ENCODE assay signal across 23 cellular contexts in the genomic region with DNA sequence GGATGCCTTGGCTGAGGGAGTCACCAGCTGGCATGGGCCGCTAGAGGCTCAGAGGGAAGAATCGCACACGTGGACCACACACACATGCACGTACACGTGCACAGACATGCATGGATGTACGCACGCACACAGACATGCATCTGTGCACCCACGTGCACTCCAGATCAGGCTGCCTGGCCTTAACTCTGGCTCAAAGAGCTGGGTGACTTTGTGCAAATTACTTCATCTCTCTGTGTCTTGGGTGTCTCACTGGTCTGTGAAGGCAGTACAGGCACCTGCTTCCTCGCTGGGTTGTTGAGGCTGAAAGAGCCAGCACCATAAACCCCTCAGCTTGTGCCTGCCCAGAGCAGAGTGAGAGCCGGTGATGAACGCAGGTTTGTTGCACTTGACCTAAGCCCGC. TPM values are rescaled to one million over a fixed set of nuclear protein-coding genes. Genes with fewer than 3 reads are reported as not detected.
A peak's percentile ranks its signal among the peaks of the same experiment; 100 is the strongest.
DNase-seq lines count a peak whose midpoint lies in the region; ATAC-seq, FAIRE-seq and TF ChIP-seq lines count a peak whose summit lies in the region.
"Had no signal": no experiment of that assay in that cellular context is flagged by ENCODE, and none has a peak within 500 bp of the region (broad histone marks: within the 10 kb centered on the region; RNA-seq: fewer than 3 reads in every experiment).

No MANE protein-coding gene starts in this region.

- TF ChIP-seq POLR2A in GM12891 (IDR thresholded peaks at IDR 0.05; ENCODE audit: low read depth, low read length): no peak

- no peak overlapping the region for H3K4me3 Mint-ChIP-seq in activated CD4-positive, alpha-beta T cell treated with anti-CD3 and anti-CD28 coated beads, Interleukin-2, amount 10 ng/mL, durations not matched to agents 7 days and 5 days
- no peak overlapping the region for H3K4me3 Mint-ChIP-seq in activated CD8-positive, alpha-beta T cell treated with anti-CD3 and anti-CD28 coated beads, Interleukin-2, amount 10 ng/mL, durations not matched to agents 7 days and 5 days
- H3K4me3 Mint-ChIP-seq in immature natural killer cell: no peak overlapping the region
- H3K4me3 Mint-ChIP-seq: neural crest cell had no signal

- CTCF ChIA-PET in activated CD4-positive, alpha-beta T cell treated with anti-CD3 and anti-CD28 coated beads, Interleukin-2, amount 10 ng/mL, durations not matched to agents 7 days and 5 days (lab: Charles Lee): interaction anchor here (1.2 to 2.3 kb wide), 9 partner anchors 14 to 225 kb away, joined by 3 to 10 read pairs (median 5); a partner anchor contains a TSS
- CTCF ChIA-PET in activated CD8-positive, alpha-beta T cell treated with anti-CD3 and anti-CD28 coated beads, Interleukin-2, amount 10 ng/mL, durations not matched to agents 7 days and 5 days (lab: Charles Lee): interaction anchor here (1.2 to 5.2 kb wide), 4 partner anchors 42 to 180 kb away, joined by 3 to 135 read pairs (median 14); no protein-coding TSS in a partner anchor

- DNase-seq in activated CD4-positive, alpha-beta T cell treated with anti-CD3 and anti-CD28 coated beads, Interleukin-2, amount 10 ng/mL, durations not matched to agents 7 days and 5 days: no peak
- DNase-seq in activated CD4-positive, alpha-beta T cell treated with anti-CD3 and anti-CD28 coated beads for 4 hours: no peak
- DNase-seq in GM12891 (ENCODE audit: insufficient read length, low spot score): no peak
- no peak for DNase-seq in activated CD8-positive, alpha-beta T cell treated with anti-CD3 and anti-CD28 coated beads, Interleukin-2, amount 10 ng/mL, durations not matched to agents 7 days and 5 days
- DNase-seq in immature natural killer cell: no peak
- DNase-seq in Right ventricle myocardium superior: no peak
- DNase-seq in Right ventricle myocardium inferior (ENCODE audit: missing footprints): no peak
- DNase-seq: activated CD4-positive, CD25-positive, alpha-beta regulatory T cell; cerebellar nuclear complex; erythroblast; foreskin melanocyte; KG1; NCI-H146; NCI-H2171 treated with DMSO at 0.1 percent for 48 hours; posterior cingulate gyrus; substantia nigra had no signal

- ATAC-seq in activated CD8-positive, alpha-beta T cell treated with anti-CD3 and anti-CD28 coated beads, Interleukin-2, amount 10 ng/mL, durations not matched to agents 7 days and 5 days: no peak
- ATAC-seq in Right ventricle myocardium superior (ENCODE audit: poor library complexity): no peak
- no peak for ATAC-seq in Right ventricle myocardium inferior
- no peak for ATAC-seq in HG03045 (IDR thresholded peaks at IDR 0.05; ENCODE audit: unreplicated experiment)
- ATAC-seq: HCT116, sciatic nerve had no signal

- no peaks in the 10 kb centered on the region for H3K27me3 Mint-ChIP-seq in activated CD4-positive, alpha-beta T cell treated with anti-CD3 and anti-CD28 coated beads, Interleukin-2, amount 10 ng/mL, durations not matched to agents 7 days and 5 days
- no peaks in the 10 kb centered on the region for H3K27me3 Mint-ChIP-seq in activated CD8-positive, alpha-beta T cell treated with anti-CD3 and anti-CD28 coated beads, Interleukin-2, amount 10 ng/mL, durations not matched to agents 7 days and 5 days (ENCODE audit: low read depth)
- peaks cover 5 to 13% (median 7%) of the 10 kb centered on the region in 3 donors for H3K27me3 Mint-ChIP-seq in immature natural killer cell (ENCODE audit: low read depth in 3 of 3)

- peak; percentile 16 for FAIRE-seq in GM12891 (lab: Jason Lieb, UNC)
- FAIRE-seq: A204.1 had no signal

- no peaks in the 10 kb centered on the region for H3K9me3 Mint-ChIP-seq in activated CD4-positive, alpha-beta T cell treated with anti-CD3 and anti-CD28 coated beads, Interleukin-2, amount 10 ng/mL, durations not matched to agents 7 days and 5 days
- no peaks in the 10 kb centered on the region for H3K9me3 Mint-ChIP-seq in activated CD8-positive, alpha-beta T cell treated with anti-CD3 and anti-CD28 coated beads, Interleukin-2, amount 10 ng/mL, durations not matched to agents 7 days and 5 days (ENCODE audit: insufficient read depth)
- H3K9me3 Mint-ChIP-seq in immature natural killer cell: no peaks in the 10 kb centered on the region
- H3K9me3 Mint-ChIP-seq: neural crest cell had no signal

- H3K4me1 Mint-ChIP-seq in activated CD4-positive, alpha-beta T cell treated with anti-CD3 and anti-CD28 coated beads, Interleukin-2, amount 10 ng/mL, durations not matched to agents 7 days and 5 days: peaks cover 79% of the 10 kb centered on the region
- peaks cover 84% of the 10 kb centered on the region for H3K4me1 Mint-ChIP-seq in activated CD8-positive, alpha-beta T cell treated with anti-CD3 and anti-CD28 coated beads, Interleukin-2, amount 10 ng/mL, durations not matched to agents 7 days and 5 days (ENCODE audit: low read depth)
- peaks cover 31 to 34% of the 10 kb centered on the region in 2 donors for H3K4me1 Mint-ChIP-seq in immature natural killer cell
- H3K4me1 Mint-ChIP-seq: neural crest cell had no signal

- POLR2A ChIA-PET in activated CD4-positive, alpha-beta T cell treated with anti-CD3 and anti-CD28 coated beads, Interleukin-2, amount 10 ng/mL, durations not matched to agents 7 days and 5 days (lab: Charles Lee): interaction anchor here (1.9 kb wide), 1 partner anchor 41 kb away, joined by 14 read pairs; no protein-coding TSS in a partner anchor
- POLR2A ChIA-PET in activated CD8-positive, alpha-beta T cell treated with anti-CD3 and anti-CD28 coated beads, Interleukin-2, amount 10 ng/mL, durations not matched to agents 7 days and 5 days (lab: Charles Lee): interaction anchor here (0.6 to 3.9 kb wide), 6 partner anchors 9 to 163 kb away, joined by 3 to 99 read pairs (median 6); a partner anchor contains a TSS

- peak overlapping the region; percentile 97 for H3K27ac Mint-ChIP-seq in activated CD4-positive, alpha-beta T cell treated with anti-CD3 and anti-CD28 coated beads, Interleukin-2, amount 10 ng/mL, durations not matched to agents 7 days and 5 days
- H3K27ac Mint-ChIP-seq in activated CD8-positive, alpha-beta T cell treated with anti-CD3 and anti-CD28 coated beads, Interleukin-2, amount 10 ng/mL, durations not matched to agents 7 days and 5 days: peak overlapping the region; percentile 99
- H3K27ac Mint-ChIP-seq in immature natural killer cell: peak overlapping the region; percentile 77 to 99 (median 90)

- intact Hi-C loops in Right ventricle myocardium superior (cut with DNase I): no loop called here
- intact Hi-C loops in Right ventricle myocardium inferior (cut with DNase I): no loop called here

- H3K36me3 Mint-ChIP-seq in activated CD4-positive, alpha-beta T cell treated with anti-CD3 and anti-CD28 coated beads, Interleukin-2, amount 10 ng/mL, durations not matched to agents 7 days and 5 days (ENCODE audit: low read depth): no peaks in the 10 kb centered on the region
- no peaks in the 10 kb centered on the region for H3K36me3 Mint-ChIP-seq in activated CD8-positive, alpha-beta T cell treated with anti-CD3 and anti-CD28 coated beads, Interleukin-2, amount 10 ng/mL, durations not matched to agents 7 days and 5 days (ENCODE audit: low read depth)
- H3K36me3 Mint-ChIP-seq in immature natural killer cell: no peaks in the 10 kb centered on the region

TF ChIP-seq in GM12891, 5 proteins besides CTCF, POLR2A, EP300 and RAD21:
- TF ChIP-seq TAF1 (IDR thresholded peaks at IDR 0.05; ENCODE audit: low read depth, low read length) (no peak), POU2F2 (IDR thresholded peaks at IDR 0.05; ENCODE audit: low read depth, low read length) (0 out of 2 replicates have a peak, but pooled peaks have one; percentile 14)

RNA-seq across cellular contexts. Expression of a gene that starts 28.7 kb away (rescaled TPM):
- under 1 TPM; 0.50 to 0.73 TPM for total RNA-seq in activated CD4-positive, alpha-beta T cell treated with anti-CD3 and anti-CD28 coated beads, Interleukin-2, amount 10 ng/mL, durations not matched to agents 7 days and 5 days
- 2.1 TPM for polyA plus RNA-seq in GM12891 (2012; ENCODE audit: low read depth, missing spikeins)
- total RNA-seq in activated CD8-positive, alpha-beta T cell treated with anti-CD3 and anti-CD28 coated beads, Interleukin-2, amount 10 ng/mL, durations not matched to agents 7 days and 5 days: 1 to 10 TPM; 1.1 TPM
- polyA plus RNA-seq in immature natural killer cell: under 1 TPM in 2 of 3 donors, not detected in 1; 0.28 to 0.52 TPM
- total RNA-seq in Right ventricle myocardium superior (not detected), Right ventricle myocardium inferior (not detected)
- total RNA-seq: G401, neural crest cell, sciatic nerve had no signal
- polyA plus RNA-seq: BJ had no signal

RNA-seq across cellular contexts. Expression of a gene that starts 29.3 kb away (rescaled TPM):
- 10 to 100 TPM; 25.7 to 29.7 TPM for total RNA-seq in activated CD4-positive, alpha-beta T cell treated with anti-CD3 and anti-CD28 coated beads, Interleukin-2, amount 10 ng/mL, durations not matched to agents 7 days and 5 days
- polyA plus RNA-seq in GM12891 (2012; ENCODE audit: low read depth, missing spikeins): 7.0 TPM
- total RNA-seq in activated CD8-positive, alpha-beta T cell treated with anti-CD3 and anti-CD28 coated beads, Interleukin-2, amount 10 ng/mL, durations not matched to agents 7 days and 5 days: 10 to 100 TPM; 34.3 to 35.9 TPM
- polyA plus RNA-seq in immature natural killer cell: 10 to 100 TPM; 10.7 to 16.1 (median 14.3) TPM
- total RNA-seq in Right ventricle myocardium superior (8.9 TPM), Right ventricle myocardium inferior (11.2 TPM)
